ENCODE assay signal across 8 cellular contexts in genomic region chr3:141336672-141337522, GRCh38. TPM values are rescaled to one million over a fixed set of nuclear protein-coding genes. Genes with fewer than 3 reads are reported as not detected.
DNase-seq lines count a peak whose midpoint lies in the region; ATAC-seq and TF ChIP-seq lines count a peak whose summit lies in the region.

No MANE protein-coding gene starts in this region.

- DNase-seq in GM04503 (ENCODE audit: low read depth) (peak; percentile 55), HT1080 (ENCODE audit: low read depth) (peak; percentile 99), brain microvascular endothelial cell (peak; percentile 84), NCI-H1694 treated with DMSO at 0.1 percent for 48 hours (lab: John Stamatoyannopoulos, UW) (no peak), RPMI8226 (no peak)
- no peak for DNase-seq in stimulated activated effector memory CD8-positive, alpha-beta T cell treated with anti-CD3 and anti-CD28 coated beads, Interleukin-12 subunit alpha, Interleukin-12 subunit beta, amount 100 ng/mL, for 72 hours (ENCODE audit: low spot score in 2 of 2)
- DNase-seq in activated T-cell treated with anti-CD3 and anti-CD28 coated beads, Interleukin-2, amount 50 U/mL, for 48 hours: no peak

- TF ChIP-seq CTCF in brain microvascular endothelial cell (IDR thresholded peaks at IDR 0.05; ENCODE audit: low read depth, low read length, missing control alignments): no peak

- H3K4me1 Mint-ChIP-seq in stimulated activated effector memory CD8-positive, alpha-beta T cell treated with anti-CD3 and anti-CD28 coated beads, Interleukin-12 subunit alpha, Interleukin-12 subunit beta, amount 100 ng/mL, for 72 hours: peaks cover 6% of the 10 kb centered on the region

- H3K27ac Mint-ChIP-seq in stimulated activated effector memory CD8-positive, alpha-beta T cell treated with anti-CD3 and anti-CD28 coated beads, Interleukin-12 subunit alpha, Interleukin-12 subunit beta, amount 100 ng/mL, for 72 hours: no peak overlapping the region

- H3K4me3 Mint-ChIP-seq in stimulated activated effector memory CD8-positive, alpha-beta T cell treated with anti-CD3 and anti-CD28 coated beads, Interleukin-12 subunit alpha, Interleukin-12 subunit beta, amount 100 ng/mL, for 72 hours: no peak overlapping the region

- in situ Hi-C loops in brain microvascular endothelial cell (cut with HindIII; ENCODE audit: low pct_ligation_motif_present, low sequenced_read_pairs): no loop called here

- ATAC-seq in GM21576 (IDR thresholded peaks at IDR 0.05; ENCODE audit: unreplicated experiment): peak; percentile 88
- peak; percentile 36 for ATAC-seq in stimulated activated effector memory CD8-positive, alpha-beta T cell treated with anti-CD3 and anti-CD28 coated beads, Interleukin-12 subunit alpha, Interleukin-12 subunit beta, amount 100 ng/mL, for 72 hours

- H3K36me3 Mint-ChIP-seq in stimulated activated effector memory CD8-positive, alpha-beta T cell treated with anti-CD3 and anti-CD28 coated beads, Interleukin-12 subunit alpha, Interleukin-12 subunit beta, amount 100 ng/mL, for 72 hours: no peaks in the 10 kb centered on the region

- no peaks in the 10 kb centered on the region for H3K9me3 Mint-ChIP-seq in stimulated activated effector memory CD8-positive, alpha-beta T cell treated with anti-CD3 and anti-CD28 coated beads, Interleukin-12 subunit alpha, Interleukin-12 subunit beta, amount 100 ng/mL, for 72 hours

- H3K36me3 ChIP-seq in brain microvascular endothelial cell (replicated peaks): no peaks in the 10 kb centered on the region

- H3K4me3 ChIP-seq in brain microvascular endothelial cell (ENCODE audit: low read depth, low read length): no peak overlapping the region

- H3K27me3 ChIP-seq in brain microvascular endothelial cell (replicated peaks): no peaks in the 10 kb centered on the region

- peak overlapping the region; percentile 70 for H3K27ac ChIP-seq in brain microvascular endothelial cell

RNA-seq across cellular contexts. Expression of gene ZBTB38, which starts 31.4 kb away (rescaled TPM):
- total RNA-seq in HT1080 (2014; rRNA removed; shearing (Covaris generic)): 225 and 266 TPM in 2 replicates
- 155 and 233 TPM in 2 replicates for polyA plus RNA-seq in HT1080 (2015; cell fraction: cytosol; rRNA removed)
- 268 and 276 TPM in 2 replicates for polyA plus RNA-seq in HT1080 (2015; cell fraction: nucleus; rRNA removed)

Comparison
In these comparisons a context has a peak if more than half of its experiments do, and no peak if none do; other contexts are left out.
1. DNase-seq: peak in GM04503 (single experiment), HT1080 (single experiment) and brain microvascular endothelial cell (single experiment); none in stimulated activated effector memory CD8-positive, alpha-beta T cell treated with anti-CD3 and anti-CD28 coated beads, Interleukin-12 subunit alpha, Interleukin-12 subunit beta, amount 100 ng/mL, for 72 hours (0 of 2), NCI-H1694 treated with DMSO at 0.1 percent for 48 hours (single experiment), RPMI8226 (single experiment) and activated T-cell treated with anti-CD3 and anti-CD28 coated beads, Interleukin-2, amount 50 U/mL, for 48 hours (0 of 2).